In genomic region chr3:21718943-21719591, GRCh38 we compare ENCODE assay signal across 28 cellular contexts. TPM values are rescaled to one million over a fixed set of nuclear protein-coding genes. Genes with fewer than 3 reads are reported as not detected.
A peak's percentile ranks its signal among the peaks of the same experiment; 100 is the strongest.
DNase-seq lines count a peak whose midpoint lies in the region; ATAC-seq and TF ChIP-seq lines count a peak whose summit lies in the region.
"Had no signal": no experiment of that assay in that cellular context is flagged by ENCODE, and none has a peak within 500 bp of the region (broad histone marks: within the 10 kb centered on the region; RNA-seq: fewer than 3 reads in every experiment).

No MANE protein-coding gene starts in this region.

- POLR2A ChIA-PET in MCF 10A (lab: Yijun Ruan, JAX), result no interaction called here

- intact Hi-C loops in MCF 10A (cut with micrococcal nuclease), result no loop called here
- intact Hi-C loops in breast epithelium (cut with DNase I; ENCODE audit: low total_unique reads), result no loop called here
- intact Hi-C loops in mammary epithelial cell (cut with micrococcal nuclease), result loop anchor here (2.0 kb wide), 1 partner anchor 32 kb away; the partner anchor contains the start of gene ZNF385D
- intact Hi-C loops in posterior vena cava (cut with DNase I), result no loop called here
- intact Hi-C loops in uterus (cut with DNase I; ENCODE audit: low total_unique reads), result no loop called here

- 99% methylated on average over 6 of the region's 6 CpGs for WGBS in mammary epithelial cell (ENCODE audit: low coverage, missing lambda C conversion rate)

- H3K36me3 Mint-ChIP-seq in MCF 10A (ENCODE audit: insufficient read depth, unreplicated experiment), result no peaks in the 10 kb centered on the region
- H3K36me3 Mint-ChIP-seq in activated T-cell treated with anti-CD3 and anti-CD28 coated beads, Interleukin-2, amount 50 U/mL, for 72 hours (ENCODE audit: insufficient read depth in 2 of 2), result peaks cover 1 to 3% of the 10 kb centered on the region in 2 donors
- H3K36me3 Mint-ChIP-seq: activated naive CD8-positive, alpha-beta T cell; CD14-positive monocyte; IgD-negative memory B cell; natural killer cell had no signal

- TF ChIP-seq CTCF in MCF 10A (IDR thresholded peaks at IDR 0.05; ENCODE audit: unreplicated experiment) (no peak), breast epithelium (IDR thresholded peaks at IDR 0.05) (no peak), mammary epithelial cell (conservative IDR thresholded peaks at IDR 0.05 in 1 of 2, IDR thresholded peaks at IDR 0.05 in 1 of 2; ENCODE audit: extremely low read depth in 1 of 2, insufficient read depth in 1 of 2, low read depth in 1 of 2, low read length in 2 of 2) (no peak), foreskin fibroblast (IDR thresholded peaks at IDR 0.05; ENCODE audit: low read depth, low read length) (no peak), uterus (IDR thresholded peaks at IDR 0.05) (no peak)

- in situ Hi-C loops in mammary epithelial cell (cut with MboI; ENCODE audit: low sequenced_read_pairs in 2 of 2), result no loop called here

- H3K9me3 ChIP-seq in breast epithelium (peaks cover 0 to 3% of the 10 kb centered on the region in 2 donors), mammary epithelial cell (replicated peaks; ENCODE audit: insufficient read depth, low read length) (no peaks in the 10 kb centered on the region), uterus (no peaks in the 10 kb centered on the region)
- H3K9me3 ChIP-seq: Caco-2, esophagus muscularis mucosa had no signal

- H3K4me1 Mint-ChIP-seq in MCF 10A (ENCODE audit: insufficient read depth, unreplicated experiment), result peaks cover 26% of the 10 kb centered on the region
- no peaks in the 10 kb centered on the region for H3K4me1 Mint-ChIP-seq in activated T-cell treated with anti-CD3 and anti-CD28 coated beads, Interleukin-2, amount 50 U/mL, for 72 hours (ENCODE audit: low read depth)
- H3K4me1 Mint-ChIP-seq: CD14-positive monocyte, IgD-negative memory B cell, natural killer cell had no signal

- BruUV-seq in MCF 10A (replicated peaks; lab: Mats Ljungman, UMichigan) (no TSS peak), mammary epithelial cell (replicated peaks; lab: Mats Ljungman, UMichigan) (no TSS peak)

- no peaks in the 10 kb centered on the region for H3K9me3 Mint-ChIP-seq in MCF 10A (ENCODE audit: unreplicated experiment)
- peaks cover 7 to 21% of the 10 kb centered on the region in 2 donors for H3K9me3 Mint-ChIP-seq in activated T-cell treated with anti-CD3 and anti-CD28 coated beads, Interleukin-2, amount 50 U/mL, for 72 hours

- DNase-seq in MCF 10A (ENCODE audit: unreplicated experiment), result no peak
- DNase-seq in breast epithelium (ENCODE audit: low spot score in 2 of 2), result no peak
- no peak for DNase-seq in mammary epithelial cell
- peak; percentile 85 for DNase-seq in kidney tubule cell (ENCODE audit: low spot score)
- no peak for DNase-seq in foreskin fibroblast
- DNase-seq in posterior vena cava (ENCODE audit: low spot score), result no peak
- DNase-seq in activated T-cell treated with anti-CD3 and anti-CD28 coated beads, Interleukin-2, amount 50 U/mL, for 72 hours, result no peak
- DNase-seq in uterus, result no peak
- DNase-seq: 8988T; activated CD8-positive, alpha-beta T cell treated with anti-CD3 and anti-CD28 coated beads for 36 hours; activated effector memory CD4-positive, alpha-beta T cell treated with anti-CD3 and anti-CD28 coated beads, Interleukin-2, amount 50 U/mL, for 16 hours; Caco-2; endodermal cell; foreskin melanocyte; heart right ventricle; mucosa of descending colon; natural killer cell; NCI-H446 treated with DMSO at 0.1 percent for 48 hours; stimulated activated naive CD4-positive, alpha-beta T cell treated with Interleukin-2 at 50 U/mL for 16 hours had no signal

- peaks cover 3% of the 10 kb centered on the region for H3K79me2 ChIP-seq in mammary epithelial cell (ENCODE audit: insufficient read depth, low read length)

- dilution Hi-C loops in mammary epithelial cell (cut with HindIII; ENCODE audit: low sequenced_read_pairs), result no loop called here

- H3K27ac Mint-ChIP-seq in MCF 10A (ENCODE audit: low read depth, unreplicated experiment), result peak overlapping the region; percentile 44
- no peak overlapping the region for H3K27ac Mint-ChIP-seq in activated T-cell treated with anti-CD3 and anti-CD28 coated beads, Interleukin-2, amount 50 U/mL, for 72 hours
- H3K27ac Mint-ChIP-seq: activated CD8-positive, alpha-beta T cell treated with anti-CD3 and anti-CD28 coated beads for 36 hours; activated naive CD8-positive, alpha-beta T cell; CD14-positive monocyte; endodermal cell; IgD-negative memory B cell; natural killer cell; T-helper 1 cell treated with Interleukin-12 subunit alpha and Interleukin-12 subunit beta and Interleukin-4 antibody, amounts not matched to agents 30 μg/mL and 1 μg/mL, for 36 hours had no signal

- H3K4me3 ChIP-seq in breast epithelium (no peak overlapping the region), mammary epithelial cell (replicated peaks in 1 of 3; ENCODE audit: insufficient read depth in 1 of 3, low read depth in 2 of 3, low read length in 3 of 3) (no peak overlapping the region), foreskin fibroblast (ENCODE audit: low read depth in 1 of 2, low read length in 2 of 2) (no peak overlapping the region), uterus (no peak overlapping the region)
- H3K4me3 ChIP-seq: esophagus muscularis mucosa, heart right ventricle, lung, mucosa of descending colon, skin epidermis, suprapubic skin had no signal

- TF ChIP-seq POLR2A in breast epithelium (IDR thresholded peaks at IDR 0.05) (no peak), uterus (IDR thresholded peaks at IDR 0.05) (no peak)

- H3K27ac ChIP-seq in breast epithelium (no peak overlapping the region), mammary epithelial cell (ENCODE audit: insufficient read depth, low read depth, low read length) (peak overlapping the region; percentile 89), uterus (no peak overlapping the region)
- H3K27ac ChIP-seq: esophagus muscularis mucosa, RWPE1, skin epidermis, suprapubic skin had no signal

- no peak overlapping the region for H3K4me3 Mint-ChIP-seq in MCF 10A (ENCODE audit: unreplicated experiment)
- no peak overlapping the region for H3K4me3 Mint-ChIP-seq in activated T-cell treated with anti-CD3 and anti-CD28 coated beads, Interleukin-2, amount 50 U/mL, for 72 hours
- H3K4me3 Mint-ChIP-seq: activated CD8-positive, alpha-beta T cell treated with anti-CD3 and anti-CD28 coated beads for 36 hours; activated naive CD8-positive, alpha-beta T cell; CD14-positive monocyte; endodermal cell; IgD-negative memory B cell; natural killer cell; T-helper 1 cell treated with Interleukin-12 subunit alpha and Interleukin-12 subunit beta and Interleukin-4 antibody, amounts not matched to agents 30 μg/mL and 1 μg/mL, for 36 hours had no signal

- CTCF ChIA-PET in MCF 10A (lab: Yijun Ruan, JAX), result interaction anchor here (0.5 to 2.0 kb wide), 2 partner anchors 33 to 320 kb away, joined by 4 read pairs; no protein-coding TSS in a partner anchor
- CTCF ChIA-PET in mammary epithelial cell (lab: Charles Lee; ENCODE audit: low non-redundant PET), result no interaction called here

- peak overlapping the region; percentile 73 for H3K4me2 ChIP-seq in mammary epithelial cell (ENCODE audit: insufficient read depth, low read depth, low read length)

- H4K20me1 ChIP-seq in mammary epithelial cell (ENCODE audit: insufficient read depth, low read length), result no peaks in the 10 kb centered on the region

- no peak overlapping the region for H3K9ac ChIP-seq in mammary epithelial cell (ENCODE audit: insufficient read depth, low read length)

- H3K36me3 ChIP-seq in breast epithelium, result no peaks in the 10 kb centered on the region
- H3K36me3 ChIP-seq in mammary epithelial cell (ENCODE audit: insufficient read depth, low read length), result no peaks in the 10 kb centered on the region
- H3K36me3 ChIP-seq in uterus, result no peaks in the 10 kb centered on the region
- H3K36me3 ChIP-seq: esophagus muscularis mucosa, suprapubic skin had no signal

- no peaks in the 10 kb centered on the region for H3K4me1 ChIP-seq in breast epithelium
- H3K4me1 ChIP-seq in mammary epithelial cell (ENCODE audit: insufficient read depth, low read length), result peaks cover 34% of the 10 kb centered on the region
- no peaks in the 10 kb centered on the region for H3K4me1 ChIP-seq in uterus
- H3K4me1 ChIP-seq: Caco-2, suprapubic skin had no signal

- H3K27me3 Mint-ChIP-seq in MCF 10A (ENCODE audit: insufficient read depth, unreplicated experiment), result no peaks in the 10 kb centered on the region
- no peaks in the 10 kb centered on the region for H3K27me3 Mint-ChIP-seq in activated T-cell treated with anti-CD3 and anti-CD28 coated beads, Interleukin-2, amount 50 U/mL, for 72 hours (ENCODE audit: low read depth)
- H3K27me3 Mint-ChIP-seq: activated CD8-positive, alpha-beta T cell treated with anti-CD3 and anti-CD28 coated beads for 36 hours; IgD-negative memory B cell had no signal

- no peak overlapping the region for H2AFZ ChIP-seq in mammary epithelial cell (ENCODE audit: low read depth, low read length)

- H3K27me3 ChIP-seq in breast epithelium (no peaks in the 10 kb centered on the region), mammary epithelial cell (ENCODE audit: insufficient read depth, low read length) (no peaks in the 10 kb centered on the region), uterus (no peaks in the 10 kb centered on the region)
- H3K27me3 ChIP-seq: esophagus muscularis mucosa, heart right ventricle, suprapubic skin had no signal

- ATAC-seq in activated T-cell treated with anti-CD3 and anti-CD28 coated beads, Interleukin-2, amount 50 U/mL, for 72 hours (replicated peaks in 1 of 2), result no peak
- ATAC-seq: activated CD8-positive, alpha-beta T cell treated with anti-CD3 and anti-CD28 coated beads for 36 hours; mucosa of descending colon; natural killer cell had no signal

RNA-seq across cellular contexts. Expression of gene ZNF385D, which starts 31.9 kb away (rescaled TPM):
- total RNA-seq in MCF 10A (2022), result 1.5 and 1.8 TPM in 2 replicates
- 1 to 10 TPM; 3.2 to 4.3 (median 3.8) TPM for total RNA-seq in breast epithelium
- 1 to 10 TPM; 3.2 to 8.9 TPM for total RNA-seq in mammary epithelial cell
- 7.1 TPM for polyA plus RNA-seq in mammary epithelial cell
- polyA minus RNA-seq in mammary epithelial cell, result not detected
- total RNA-seq in posterior vena cava, result 10 to 100 TPM; 25.8 to 32.7 TPM
- not detected for total RNA-seq in activated T-cell treated with anti-CD3 and anti-CD28 coated beads, Interleukin-2, amount 50 U/mL, for 72 hours
- 10 to 100 TPM in 3 of 4 donors, under 1 TPM in 1; 0.26 to 53.6 (median 19.2) TPM for total RNA-seq in uterus
- total RNA-seq: activated CD8-positive, alpha-beta T cell treated with anti-CD3 and anti-CD28 coated beads for 36 hours; Caco-2 had no signal
- polyA plus RNA-seq: CD14-positive monocyte had no signal
